Comparison of ENCODE assay signal across 7 cellular contexts in the genomic region with DNA sequence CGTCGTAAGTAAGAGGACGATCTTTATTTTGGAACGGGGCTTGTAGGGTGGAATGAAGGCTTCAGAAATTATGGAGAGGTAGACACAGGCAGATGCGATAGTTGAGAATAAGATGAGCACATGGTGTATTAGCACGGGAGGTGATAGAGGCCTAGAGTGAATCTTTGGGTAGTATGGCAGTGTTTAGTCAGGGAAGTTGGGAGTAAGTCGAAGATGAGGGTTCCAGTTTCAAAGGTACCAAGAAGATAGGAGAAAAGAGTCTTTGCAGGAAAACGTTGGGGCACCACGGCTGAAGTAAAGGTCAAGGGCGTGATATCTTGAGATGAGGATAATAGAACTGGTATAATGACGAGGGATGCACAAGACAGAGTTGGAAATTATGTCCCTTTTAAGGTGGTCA. TPM values are rescaled to one million over a fixed set of nuclear protein-coding genes. Genes with fewer than 3 reads are reported as not detected.
A peak's percentile ranks its signal among the peaks of the same experiment; 100 is the strongest.
DNase-seq lines count a peak whose midpoint lies in the region; ATAC-seq, FAIRE-seq and TF ChIP-seq lines count a peak whose summit lies in the region.

No MANE protein-coding gene starts in this region.

- ATAC-seq in SK-N-SH treated with all-trans-retinoic acid at 6 μM for 48 hours (peak; percentile 64), foreskin keratinocyte (peak; percentile 45), GM19035 (IDR thresholded peaks at IDR 0.05; ENCODE audit: unreplicated experiment) (no peak), omental fat pad (ENCODE audit: low FRiP score) (no peak)

- TF ChIP-seq CTCF in foreskin keratinocyte (conservative IDR thresholded peaks at IDR 0.05): no peak
- TF ChIP-seq CTCF in omental fat pad (IDR thresholded peaks at IDR 0.05): no peak

- H3K4me1 ChIP-seq in foreskin keratinocyte (no peaks in the 10 kb centered on the region), small intestine (ENCODE audit: control insufficient read depth in 2 of 2, insufficient read depth in 1 of 2, low read depth in 1 of 2, low read length in 1 of 2) (peaks cover 0 to 6% of the 10 kb centered on the region in 2 donors)

- no peaks in the 10 kb centered on the region for H3K36me3 ChIP-seq in small intestine (ENCODE audit: control insufficient read depth in 2 of 2, insufficient read depth in 2 of 2, low read length in 2 of 2)

- no peak for FAIRE-seq in small intestine (lab: Jason Lieb, UNC)

- peak; percentile 15 for DNase-seq in HCEC 1CT
- DNase-seq in foreskin keratinocyte: peak in 1 of 2 donors; percentile 20
- peak; percentile 1 for DNase-seq in small intestine
- no peak for DNase-seq in NCI-H1417 treated with DMSO at 0.1 percent for 48 hours (lab: John Stamatoyannopoulos, UW)
- no peak for DNase-seq in omental fat pad (ENCODE audit: low spot score)

- H3K4me3 ChIP-seq in small intestine (ENCODE audit: low read depth in 1 of 2, low read length in 2 of 2): peak overlapping the region; percentile 92 to 99

- H3K9me3 ChIP-seq in small intestine (ENCODE audit: control insufficient read depth, low read depth): no peaks in the 10 kb centered on the region

- WGBS in small intestine, 3 donors: 4 to 8% (median 7%) methylated on average over 11 of the region's 11 CpGs

- H3K27me3 ChIP-seq in foreskin keratinocyte (no peaks in the 10 kb centered on the region), small intestine (ENCODE audit: control insufficient read depth in 2 of 2, insufficient read depth in 2 of 2, low read length in 2 of 2) (no peaks in the 10 kb centered on the region)

- H3K27ac ChIP-seq in foreskin keratinocyte: peak overlapping the region; percentile 83
- no peak overlapping the region for H3K27ac ChIP-seq in small intestine (ENCODE audit: low read depth in 1 of 2, low read length in 1 of 2)

TF ChIP-seq in SK-N-SH treated with all-trans-retinoic acid at 6 μM for 48 hours, 23 proteins besides CTCF, POLR2A, EP300 and RAD21:
- TF ChIP-seq, protein P1, sequence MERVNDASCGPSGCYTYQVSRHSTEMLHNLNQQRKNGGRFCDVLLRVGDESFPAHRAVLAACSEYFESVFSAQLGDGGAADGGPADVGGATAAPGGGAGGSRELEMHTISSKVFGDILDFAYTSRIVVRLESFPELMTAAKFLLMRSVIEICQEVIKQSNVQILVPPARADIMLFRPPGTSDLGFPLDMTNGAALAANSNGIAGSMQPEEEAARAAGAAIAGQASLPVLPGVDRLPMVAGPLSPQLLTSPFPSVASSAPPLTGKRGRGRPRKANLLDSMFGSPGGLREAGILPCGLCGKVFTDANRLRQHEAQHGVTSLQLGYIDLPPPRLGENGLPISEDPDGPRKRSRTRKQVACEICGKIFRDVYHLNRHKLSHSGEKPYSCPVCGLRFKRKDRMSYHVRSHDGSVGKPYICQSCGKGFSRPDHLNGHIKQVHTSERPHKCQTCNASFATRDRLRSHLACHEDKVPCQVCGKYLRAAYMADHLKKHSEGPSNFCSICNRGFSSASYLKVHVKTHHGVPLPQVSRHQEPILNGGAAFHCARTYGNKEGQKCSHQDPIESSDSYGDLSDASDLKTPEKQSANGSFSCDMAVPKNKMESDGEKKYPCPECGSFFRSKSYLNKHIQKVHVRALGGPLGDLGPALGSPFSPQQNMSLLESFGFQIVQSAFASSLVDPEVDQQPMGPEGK (CRISPR knock-in tag; IDR thresholded peaks at IDR 0.05; ENCODE audit: borderline replicate concordance): no peak
- no peak for TF ChIP-seq CSDC2 (CRISPR knock-in tag; IDR thresholded peaks at IDR 0.05)
- no peak for TF ChIP-seq TSHZ2 (CRISPR knock-in tag; IDR thresholded peaks at IDR 0.05)
- no peak for TF ChIP-seq CREB5 (CRISPR knock-in tag; IDR thresholded peaks at IDR 0.05; ENCODE audit: low read depth)
- peak; percentile 91 for TF ChIP-seq ZNF70 (CRISPR knock-in tag; IDR thresholded peaks at IDR 0.05)
- TF ChIP-seq OSR1 (CRISPR knock-in tag; IDR thresholded peaks at IDR 0.05): no peak
- no peak for TF ChIP-seq ZNF565 (CRISPR knock-in tag; conservative IDR thresholded peaks at IDR 0.05; ENCODE audit: low read depth)
TF ChIP-seq in SK-N-SH treated with all-trans-retinoic acid at 6 μM for 48 hours: peak in this region for 1.

RNA-seq across cellular contexts. Expression of gene PIK3C3, which starts 0.7 kb away (rescaled TPM):
- 35.5 and 40.3 TPM in 2 replicates for total RNA-seq in foreskin keratinocyte
- 24.9 and 25.8 TPM in 2 replicates for polyA plus RNA-seq in foreskin keratinocyte
- 10 to 100 TPM; 17.0 to 23.9 (median 17.8) TPM for polyA plus RNA-seq in small intestine
- 10 to 100 TPM; 34.3 to 66.5 (median 38.0) TPM for total RNA-seq in omental fat pad

Comparison
In these comparisons a context has a peak if more than half of its experiments do, and no peak if none do; other contexts are left out.
1. DNase-seq: peak in HCEC 1CT (single experiment) and small intestine (single experiment); none in NCI-H1417 treated with DMSO at 0.1 percent for 48 hours (single experiment) and omental fat pad (single experiment).
2. ATAC-seq: peak in SK-N-SH treated with all-trans-retinoic acid at 6 μM for 48 hours (single experiment) and foreskin keratinocyte (single experiment); none in GM19035 (single experiment) and omental fat pad (single experiment).